Comparison of ENCODE assay signal across 8 cellular contexts in the genomic region with DNA sequence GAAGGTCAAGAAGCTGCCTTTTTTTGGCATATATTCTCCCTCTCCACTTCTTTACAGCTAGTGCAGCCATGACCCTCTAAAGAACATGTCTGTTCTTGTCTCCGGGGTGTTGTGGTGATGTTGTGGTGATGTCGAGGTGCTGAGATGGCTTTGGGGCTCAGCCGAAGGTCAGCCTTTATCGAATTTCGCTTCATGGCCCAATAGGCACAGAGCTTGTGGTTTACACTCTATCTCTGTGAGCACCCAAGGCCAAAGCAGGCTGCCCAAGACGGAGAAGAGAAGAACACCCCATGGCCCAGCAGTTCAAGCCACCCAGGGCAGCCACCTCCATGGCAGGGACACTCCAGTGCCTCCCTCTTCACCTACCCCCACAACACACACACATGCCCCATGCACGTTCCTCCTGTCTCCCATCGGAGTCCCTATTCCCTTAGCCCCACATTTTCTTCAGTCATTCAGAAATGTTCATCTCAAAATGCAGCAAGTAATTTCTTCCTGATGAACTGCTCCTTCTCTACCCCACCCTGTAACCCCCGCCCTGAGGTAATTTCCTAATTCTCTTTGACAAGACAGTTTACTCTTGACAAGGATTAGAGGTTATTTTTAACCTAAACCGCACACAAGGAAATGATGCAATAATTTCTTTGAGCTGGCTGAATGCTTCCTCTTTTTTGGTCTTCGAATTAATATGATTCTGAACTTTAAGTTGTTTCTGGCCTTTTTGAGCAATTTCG. TPM values are rescaled to one million over a fixed set of nuclear protein-coding genes. Genes with fewer than 3 reads are reported as not detected.
DNase-seq lines count a peak whose midpoint lies in the region; ATAC-seq and TF ChIP-seq lines count a peak whose summit lies in the region.

No MANE protein-coding gene starts in this region.

- H3K27ac ChIP-seq in OCI-LY3 (ENCODE audit: low read length) (peak overlapping the region; percentile 25; the same call in 1 of the 2 replicates), uterus (no peak overlapping the region)

- H3K9me3 ChIP-seq in OCI-LY3 (ENCODE audit: insufficient read depth, low read length) (no peaks in the 10 kb centered on the region), uterus (no peaks in the 10 kb centered on the region)

- DNase-seq in AG20443 (ENCODE audit: low spot score), result peak; percentile 11
- DNase-seq in fibroblast of villous mesenchyme (ENCODE audit: low read depth), result peak; percentile 79
- DNase-seq in uterus, result no peak
- no peak for DNase-seq in NCI-H1436 (lab: John Stamatoyannopoulos, UW)
- DNase-seq in stimulated activated naive CD4-positive, alpha-beta T cell treated with Interleukin-2 at 50 U/mL for 16 hours (lab: John Stamatoyannopoulos, UW), result no peak

- no peak overlapping the region for H2AFZ ChIP-seq in OCI-LY3 (ENCODE audit: low read depth, low read length)

- no peak for TF ChIP-seq CTCF in OCI-LY3 (IDR thresholded peaks at IDR 0.05; ENCODE audit: low read depth, low read length)
- TF ChIP-seq CTCF in fibroblast of villous mesenchyme (IDR thresholded peaks at IDR 0.05; ENCODE audit: insufficient read depth, low read depth, low read length), result no peak
- TF ChIP-seq CTCF in uterus (IDR thresholded peaks at IDR 0.05), result no peak

- H3K4me2 ChIP-seq in OCI-LY3 (ENCODE audit: low read length), result peak overlapping the region; percentile 83

- H3K4me3 ChIP-seq in OCI-LY3 (ENCODE audit: low read length) (peak overlapping the region; percentile 66), fibroblast of villous mesenchyme (ENCODE audit: low read depth, low read length) (no peak overlapping the region), uterus (no peak overlapping the region)

- H3K36me3 ChIP-seq in OCI-LY3 (replicated peaks; ENCODE audit: low read depth, low read length) (no peaks in the 10 kb centered on the region), uterus (no peaks in the 10 kb centered on the region)

- peaks cover 23% of the 10 kb centered on the region for H3K4me1 ChIP-seq in OCI-LY3 (ENCODE audit: low read length)
- H3K4me1 ChIP-seq in uterus, result no peaks in the 10 kb centered on the region

- H3K79me2 ChIP-seq in OCI-LY3 (ENCODE audit: low read length), result no peaks in the 10 kb centered on the region

- no peaks in the 10 kb centered on the region for H4K20me1 ChIP-seq in OCI-LY3 (ENCODE audit: insufficient read depth, low read length)

- peak overlapping the region; percentile 34; the same call in 1 of the 2 replicates for H3K9ac ChIP-seq in OCI-LY3 (ENCODE audit: low read length)

- peak; percentile 70 for ATAC-seq in GM18861 (IDR thresholded peaks at IDR 0.05; ENCODE audit: unreplicated experiment)
- peak; percentile 81 for ATAC-seq in HG02938 (IDR thresholded peaks at IDR 0.05; ENCODE audit: unreplicated experiment)

- no peak for TF ChIP-seq POLR2A in uterus (IDR thresholded peaks at IDR 0.05)

- H3K27me3 ChIP-seq in OCI-LY3 (ENCODE audit: low read depth, low read length) (peaks cover 65% of the 10 kb centered on the region), uterus (no peaks in the 10 kb centered on the region)

- intact Hi-C loops in uterus (cut with DNase I; ENCODE audit: low total_unique reads), result no loop called here

RNA-seq across cellular contexts. Expression of a gene that starts 18.6 kb away (rescaled TPM):
- not detected in 2 replicates for total RNA-seq in fibroblast of villous mesenchyme
- under 1 TPM in 1 of 4 donors, not detected in 3; 0.18 TPM for total RNA-seq in uterus

Comparison
In these comparisons a context has a peak if more than half of its experiments do, and no peak if none do; other contexts are left out.
1. DNase-seq: peak in AG20443 (single experiment) and fibroblast of villous mesenchyme (single experiment); none in uterus (0 of 2), NCI-H1436 (single experiment) and stimulated activated naive CD4-positive, alpha-beta T cell treated with Interleukin-2 at 50 U/mL for 16 hours (single experiment).